In the genomic region with DNA sequence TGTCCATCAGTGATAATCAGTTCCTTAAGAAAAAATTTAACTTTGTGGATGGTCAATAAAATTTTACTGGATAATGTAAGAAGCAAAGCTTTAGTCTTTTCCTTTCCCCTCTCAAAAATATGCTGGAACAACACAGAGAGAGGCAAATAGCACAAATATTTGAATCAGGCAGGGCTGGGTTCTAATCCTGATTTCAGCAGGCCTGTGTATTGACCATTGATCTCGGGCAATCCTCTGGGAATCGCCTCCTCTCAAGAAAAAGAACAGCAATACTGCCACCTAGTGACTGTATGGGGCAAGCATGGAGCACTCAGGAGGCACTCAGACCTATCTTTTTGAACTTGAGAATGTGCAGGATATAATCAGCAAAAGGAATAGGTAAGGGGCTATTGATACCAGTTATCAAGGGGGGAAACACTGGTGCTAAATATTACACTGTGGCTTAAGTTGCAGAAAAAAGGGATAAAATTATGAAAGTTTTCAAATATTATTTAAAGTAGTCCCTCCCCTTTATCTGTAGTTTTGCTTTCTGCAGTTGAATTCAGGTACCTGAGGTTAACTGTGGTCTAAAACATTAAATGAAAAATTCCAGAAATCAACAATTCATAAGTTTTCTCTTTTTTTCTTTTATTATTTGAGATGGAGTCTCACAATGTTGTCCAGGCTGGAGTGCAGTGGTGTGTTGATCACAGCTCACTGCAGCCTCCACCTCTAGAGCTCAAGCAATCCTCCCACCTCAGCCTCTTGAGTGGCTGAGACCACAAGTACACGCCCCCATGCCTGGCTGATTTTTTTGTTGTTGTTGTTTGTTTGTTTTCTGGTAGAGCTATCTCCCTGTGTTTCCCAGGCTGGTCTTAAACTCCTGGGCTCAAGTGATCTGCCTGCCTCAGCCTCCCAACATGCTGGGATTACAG, we compare ENCODE assay signal across 8 cellular contexts.
DNase-seq lines count a peak whose midpoint lies in the region; ATAC-seq lines count a peak whose summit lies in the region.

No MANE protein-coding gene starts in this region.

- peak overlapping the region; percentile 14 for H3K9ac ChIP-seq in adipocyte (ENCODE audit: low read length)

- no peaks in the 10 kb centered on the region for H3K27me3 ChIP-seq in adipocyte (replicated peaks; ENCODE audit: control insufficient read depth, insufficient read depth, low read length)

- ATAC-seq in left cardiac atrium (peak; percentile 53 to 56), HG03442 (IDR thresholded peaks at IDR 0.05; ENCODE audit: unreplicated experiment) (no peak)

- H3K4me1 ChIP-seq in adipocyte (ENCODE audit: control insufficient read depth, insufficient read depth, low read length): peaks cover 22% of the 10 kb centered on the region

- H3K4me3 Mint-ChIP-seq in activated T-cell treated with anti-CD3 and anti-CD28 coated beads, Interleukin-2, amount 50 U/mL, for 24 hours: no peak overlapping the region

- H3K4me3 ChIP-seq in Jurkat, Clone E6-1 (ENCODE audit: low read length): no peak overlapping the region
- H3K4me3 ChIP-seq in adipocyte (ENCODE audit: low read length): no peak overlapping the region

- H3K36me3 ChIP-seq in adipocyte (ENCODE audit: control insufficient read depth, insufficient read depth, low read length, severe bottlenecking): no peaks in the 10 kb centered on the region

- peak; percentile 25 for DNase-seq in activated T-cell treated with anti-CD3 and anti-CD28 coated beads for 24 hours (ENCODE audit: low read depth)
- DNase-seq in activated T-cell treated with anti-CD3 and anti-CD28 coated beads, Interleukin-2, amount 50 U/mL, for 24 hours: no peak
- DNase-seq in Jurkat, Clone E6-1 (ENCODE audit: low read depth, low spot score): peak; percentile 30
- DNase-seq in OCI-M1 (lab: John Stamatoyannopoulos, UW): peak; percentile 85
- DNase-seq in adipocyte (ENCODE audit: low read depth): peak; percentile 93
- DNase-seq in left cardiac atrium: peak; percentile 53
- DNase-seq in retina: peak; percentile 64

- no peak overlapping the region for H3K27ac Mint-ChIP-seq in activated T-cell treated with anti-CD3 and anti-CD28 coated beads, Interleukin-2, amount 50 U/mL, for 24 hours

- intact Hi-C loops in left cardiac atrium (cut with DNase I): loop anchor here in 1 of 2 donors (5.0 kb wide), 1 partner anchor 176 kb away; no protein-coding TSS in a partner anchor

- no peaks in the 10 kb centered on the region for H3K9me3 Mint-ChIP-seq in activated T-cell treated with anti-CD3 and anti-CD28 coated beads, Interleukin-2, amount 50 U/mL, for 24 hours

- peaks cover 35% of the 10 kb centered on the region for H3K4me1 Mint-ChIP-seq in activated T-cell treated with anti-CD3 and anti-CD28 coated beads, Interleukin-2, amount 50 U/mL, for 24 hours (ENCODE audit: low read depth)

- peaks cover 4% of the 10 kb centered on the region for H3K27me3 Mint-ChIP-seq in activated T-cell treated with anti-CD3 and anti-CD28 coated beads, Interleukin-2, amount 50 U/mL, for 24 hours

- no peaks in the 10 kb centered on the region for H3K36me3 Mint-ChIP-seq in activated T-cell treated with anti-CD3 and anti-CD28 coated beads, Interleukin-2, amount 50 U/mL, for 24 hours (ENCODE audit: low read depth)

- H3K9me3 ChIP-seq in adipocyte (ENCODE audit: control insufficient read depth, low read length): no peaks in the 10 kb centered on the region
